16 cellular contexts compared by ENCODE assay signal in genomic region chr2:61597300-61598289, GRCh38.
"Had no signal": no experiment of that assay in that cellular context is flagged by ENCODE, and none has a peak within 500 bp of the region (broad histone marks: within the 10 kb centered on the region; RNA-seq: fewer than 3 reads in every experiment).

No MANE protein-coding gene starts in this region.

- ATAC-seq: activated CD8-positive, alpha-beta T cell treated with anti-CD3 and anti-CD28 coated beads for 36 hours; activated T-cell treated with anti-CD3 and anti-CD28 coated beads, Interleukin-2, amount 50 U/mL, for 4 hours; body of pancreas; left lobe of liver; naive thymus-derived CD8-positive, alpha-beta T cell had no signal

- H3K27ac ChIP-seq: body of pancreas, tibial nerve, uterus had no signal

- DNase-seq: activated gamma-delta T cell; activated naive CD8-positive, alpha-beta T cell treated with anti-CD3 and anti-CD28 coated beads for 36 hours; activated T-cell treated with anti-CD3 and anti-CD28 coated beads, Interleukin-2, amount 50 U/mL, for 4 hours; amygdala; body of pancreas; naive thymus-derived CD8-positive, alpha-beta T cell; stimulated activated CD4-positive, alpha-beta T cell treated with anti-CD3 and anti-CD28 coated beads, Interleukin-4, amount 100 ng/mL, for 1 hour; stimulated activated naive CD4-positive, alpha-beta T cell treated with Interleukin-2 at 50 U/mL for 16 hours; substantia nigra; uterus had no signal

- H3K4me3 ChIP-seq: body of pancreas, tibial nerve, uterus had no signal

- FAIRE-seq: colon, endometrium, keratinocyte had no signal

- H3K27me3 ChIP-seq: body of pancreas, tibial nerve, uterus had no signal

- H3K36me3 ChIP-seq: tibial nerve, uterus had no signal

- H3K4me1 ChIP-seq: body of pancreas, tibial nerve, uterus had no signal

- H3K9me3 ChIP-seq: body of pancreas, uterus had no signal
